ENCODE assay signal across 11 cellular contexts in the genomic region with DNA sequence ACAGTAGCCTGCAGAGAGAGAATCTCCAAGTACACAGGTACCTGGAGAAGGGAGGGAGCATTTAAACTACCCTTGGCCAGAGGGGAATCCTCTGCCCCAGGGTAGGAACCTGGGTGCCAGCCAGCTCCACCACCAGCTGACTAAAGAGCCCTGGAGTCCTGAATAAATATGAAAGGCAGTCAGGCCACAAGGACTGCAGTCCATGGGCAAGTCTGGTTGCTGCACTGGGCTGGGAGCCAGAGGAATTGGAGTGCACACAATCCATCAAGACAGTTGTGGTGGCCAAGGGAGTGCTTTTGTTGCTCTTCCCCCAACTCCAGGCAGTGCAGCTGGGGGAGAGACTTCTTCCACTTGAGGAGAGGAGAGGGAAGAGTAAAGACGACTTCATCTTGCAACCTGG.
DNase-seq lines count a peak whose midpoint lies in the region; ATAC-seq and TF ChIP-seq lines count a peak whose summit lies in the region.
"Had no signal": no experiment of that assay in that cellular context is flagged by ENCODE, and none has a peak within 500 bp of the region (broad histone marks: within the 10 kb centered on the region; RNA-seq: fewer than 3 reads in every experiment).

No MANE protein-coding gene starts in this region.

- intact Hi-C loops in posterior cingulate gyrus (cut with DNase I), result no loop called here

- ATAC-seq in GM21515 (IDR thresholded peaks at IDR 0.05; ENCODE audit: unreplicated experiment), result no peak
- ATAC-seq: gastrocnemius medialis, sciatic nerve had no signal

- TF ChIP-seq CTCF in GM13976 (IDR thresholded peaks at IDR 0.05; ENCODE audit: borderline replicate concordance, control extremely low read depth, extremely low read depth, insufficient read depth, missing control alignments), result no peak

- DNase-seq in DMS 273 treated with DMSO at 0.1 percent for 48 hours (lab: John Stamatoyannopoulos, UW), result peak; percentile 2
- DNase-seq in NCI-H1105 treated with DMSO at 0.1 percent for 48 hours (lab: John Stamatoyannopoulos, UW), result peak; percentile 59
- peak; percentile 0 for DNase-seq in amniotic epithelial cell (ENCODE audit: low read depth)
- peak; percentile 15 for DNase-seq in medulla oblongata (ENCODE audit: extremely low spot score)
- DNase-seq in posterior cingulate gyrus, result no peak
- DNase-seq in mesenteric fat pad (ENCODE audit: low spot score), result no peak
- no peak for DNase-seq in GM13976 (ENCODE audit: low spot score)
- DNase-seq: gastrocnemius medialis, natural killer cell had no signal

- in situ Hi-C loops in GM13976 (cut with MboI; ENCODE audit: low sequenced_read_pairs, unreplicated experiment), result loop anchor here (10.0 kb wide), 1 partner anchor 797 kb away; no protein-coding TSS in a partner anchor

Comparison
In these comparisons a context has a peak if more than half of its experiments do, and no peak if none do; other contexts are left out.
1. DNase-seq: peak in DMS 273 treated with DMSO at 0.1 percent for 48 hours (single experiment), NCI-H1105 treated with DMSO at 0.1 percent for 48 hours (single experiment), amniotic epithelial cell (single experiment) and medulla oblongata (single experiment); none in posterior cingulate gyrus (0 of 10), mesenteric fat pad (single experiment) and GM13976 (single experiment).